ENCODE assay signal across 8 cellular contexts in genomic region chr11:58188770-58189169, GRCh38. TPM values are rescaled to one million over a fixed set of nuclear protein-coding genes. Genes with fewer than 3 reads are reported as not detected.
"Had no signal": no experiment of that assay in that cellular context is flagged by ENCODE, and none has a peak within 500 bp of the region (broad histone marks: within the 10 kb centered on the region; RNA-seq: fewer than 3 reads in every experiment).

Gene OR9Q2 (plus strand): TSS chr11:58189070. CDS start chr11:58190491, 1,421 bp downstream.

- H3K4me3 ChIP-seq: K562 had no signal

- ATAC-seq: HepG2, K562 had no signal

- H3K27ac ChIP-seq: HL-60 had no signal

- DNase-seq: KBM-7, KG1 had no signal

RNA-seq across cellular contexts. Expression of gene OR9Q2, which starts in this region (rescaled TPM):
- total RNA-seq: HepG2, HT-29, HT1080, K562 had no signal
- polyA plus RNA-seq: HepG2, IgD-negative memory B cell, K562 had no signal
